10 cellular contexts compared by ENCODE assay signal in genomic region chr15:26935322-26935721, GRCh38. TPM values are rescaled to one million over a fixed set of nuclear protein-coding genes. Genes with fewer than 3 reads are reported as not detected.
"Had no signal": no experiment of that assay in that cellular context is flagged by ENCODE, and none has a peak within 500 bp of the region (broad histone marks: within the 10 kb centered on the region; RNA-seq: fewer than 3 reads in every experiment).

No MANE protein-coding gene starts in this region.

- H3K4me1 Mint-ChIP-seq: GM23338, H9 had no signal

- ATAC-seq: GM23338, HCT116 had no signal

- H3K4me1 ChIP-seq: HAP-1 had no signal

- DNase-seq: GM23248, GOT3, H7, H9, HCEC 1CT, HFFc6 had no signal

- H3K4me3 Mint-ChIP-seq: GM23338, H9, HFFc6 had no signal

- H3K9me3 ChIP-seq: HAP-1 had no signal

- H3K9me3 Mint-ChIP-seq: GM23338, H9 had no signal

- H3K27ac ChIP-seq: GM23248 had no signal

- H3K27ac Mint-ChIP-seq: GM23338, HFFc6 had no signal

- H3K4me3 ChIP-seq: GM23248, GM23338, HAP-1 had no signal

- H3K36me3 ChIP-seq: HAP-1 had no signal

RNA-seq across cellular contexts. Expression of gene GABRG3, which starts 35.7 kb away (rescaled TPM):
- total RNA-seq: GM23248, H4, HFFc6 had no signal
- polyA plus RNA-seq: GM23248 had no signal
